Comparison of ENCODE assay signal across 8 cellular contexts in genomic region chr6:156175971-156176421, GRCh38.
A peak's percentile ranks its signal among the peaks of the same experiment; 100 is the strongest.
DNase-seq lines count a peak whose midpoint lies in the region; ATAC-seq, FAIRE-seq and TF ChIP-seq lines count a peak whose summit lies in the region.

No MANE protein-coding gene starts in this region.

- TF ChIP-seq POLR2A in uterus (IDR thresholded peaks at IDR 0.05) = no peak

- no peak for FAIRE-seq in keratinocyte (lab: Jason Lieb, UNC)

- H3K4me1 Mint-ChIP-seq in activated CD4-positive, alpha-beta T cell treated with anti-CD3 and anti-CD28 coated beads, Interleukin-2, amount 10 ng/mL, durations not matched to agents 24 days and 14 days = peaks cover 10% of the 10 kb centered on the region

- no peak overlapping the region for H3K4me3 Mint-ChIP-seq in activated CD4-positive, alpha-beta T cell treated with anti-CD3 and anti-CD28 coated beads, Interleukin-2, amount 10 ng/mL, durations not matched to agents 24 days and 14 days

- H3K4me2 ChIP-seq in keratinocyte (ENCODE audit: control insufficient read depth, extremely low read depth, insufficient read depth, low read depth, low read length) = no peak overlapping the region

- H3K27ac Mint-ChIP-seq in activated CD4-positive, alpha-beta T cell treated with anti-CD3 and anti-CD28 coated beads, Interleukin-2, amount 10 ng/mL, durations not matched to agents 24 days and 14 days = no peak overlapping the region

- TF ChIP-seq CTCF in keratinocyte (optimal IDR thresholded peaks at IDR 0.05 in 1 of 3, IDR thresholded peaks at IDR 0.05 in 1 of 3, conservative IDR thresholded peaks at IDR 0.05 in 1 of 3; ENCODE audit: extremely low read depth in 1 of 3, insufficient read depth in 2 of 3, low read length in 3 of 3) = peak; percentile 24 to 60 (median 46)
- no peak for TF ChIP-seq CTCF in uterus (IDR thresholded peaks at IDR 0.05)
- no peak for TF ChIP-seq CTCF in GM13977 (IDR thresholded peaks at IDR 0.05; ENCODE audit: extremely low read depth, insufficient read depth, missing control alignments)

- H3K27ac ChIP-seq in keratinocyte (ENCODE audit: control insufficient read depth, insufficient read depth, low read length) = no peak overlapping the region
- peak overlapping the region in 1 of 2 donors; percentile 26 for H3K27ac ChIP-seq in uterus

- ATAC-seq in GM21717 (IDR thresholded peaks at IDR 0.05; ENCODE audit: unreplicated experiment) = no peak

- in situ Hi-C loops in GM13977 (cut with MboI; ENCODE audit: low pct_unique_long_range_greater_than_20kb, low sequenced_read_pairs, unreplicated experiment) = no loop called here

- H3K27me3 Mint-ChIP-seq in activated CD4-positive, alpha-beta T cell treated with anti-CD3 and anti-CD28 coated beads, Interleukin-2, amount 10 ng/mL, durations not matched to agents 24 days and 14 days = no peaks in the 10 kb centered on the region

- H3K9ac ChIP-seq in keratinocyte (ENCODE audit: control insufficient read depth, extremely low read depth, insufficient read depth, low read length) = no peak overlapping the region

- H3K4me3 ChIP-seq in keratinocyte (ENCODE audit: control insufficient read depth in 2 of 3, extremely low read depth in 1 of 3, insufficient read depth in 2 of 3, low read depth in 1 of 3, low read length in 3 of 3) = no peak overlapping the region
- no peak overlapping the region for H3K4me3 ChIP-seq in uterus

- no peaks in the 10 kb centered on the region for H3K79me2 ChIP-seq in keratinocyte (ENCODE audit: control insufficient read depth, insufficient read depth, low read length)

- no peaks in the 10 kb centered on the region for H4K20me1 ChIP-seq in keratinocyte (ENCODE audit: control insufficient read depth, extremely low read depth, insufficient read depth, low read length)

- H2AFZ ChIP-seq in keratinocyte (ENCODE audit: control insufficient read depth, low read length) = no peak overlapping the region

- H3K9me3 ChIP-seq in keratinocyte (ENCODE audit: control insufficient read depth, low read depth, low read length) (no peaks in the 10 kb centered on the region), uterus (no peaks in the 10 kb centered on the region)

- DNase-seq in activated CD4-positive, alpha-beta T cell treated with anti-CD3 and anti-CD28 coated beads, Interleukin-2, amount 10 ng/mL, durations not matched to agents 24 days and 14 days = peak; percentile 46
- DNase-seq in activated CD4-positive, alpha-beta T cell treated with anti-CD3 and anti-CD28 coated beads, Interleukin-2, amount 50 U/mL, for 4 hours = no peak
- DNase-seq in UCSD-AML1 (lab: John Stamatoyannopoulos, UW; ENCODE audit: unreplicated experiment) = peak; percentile 36
- no peak for DNase-seq in keratinocyte (ENCODE audit: low read depth, low spot score)
- DNase-seq in uterus = peak; percentile 20 to 36
- no peak for DNase-seq in GM13977 (ENCODE audit: low spot score)
- no peak for DNase-seq in activated CD4-positive, alpha-beta T cell treated with anti-CD3 and anti-CD28 coated beads for 48 hours

- no peaks in the 10 kb centered on the region for H3K9me1 ChIP-seq in keratinocyte (ENCODE audit: control insufficient read depth, extremely low read depth, insufficient read depth, low read length)

- intact Hi-C loops in activated CD4-positive, alpha-beta T cell treated with anti-CD3 and anti-CD28 coated beads, Interleukin-2, amount 10 ng/mL, durations not matched to agents 24 days and 14 days (cut with micrococcal nuclease) = no loop called here
- intact Hi-C loops in uterus (cut with DNase I; ENCODE audit: low total_unique reads) = no loop called here

- dilution Hi-C loops in keratinocyte (cut with MboI; ENCODE audit: extremely low pct_ligation_motif_present, low sequenced_read_pairs) = no loop called here

- H3K36me3 Mint-ChIP-seq in activated CD4-positive, alpha-beta T cell treated with anti-CD3 and anti-CD28 coated beads, Interleukin-2, amount 10 ng/mL, durations not matched to agents 24 days and 14 days (ENCODE audit: low read depth) = no peaks in the 10 kb centered on the region

- peaks cover 19% of the 10 kb centered on the region for H3K9me3 Mint-ChIP-seq in activated CD4-positive, alpha-beta T cell treated with anti-CD3 and anti-CD28 coated beads, Interleukin-2, amount 10 ng/mL, durations not matched to agents 24 days and 14 days

- H3K36me3 ChIP-seq in keratinocyte (ENCODE audit: control insufficient read depth in 2 of 2, extremely low read depth in 1 of 2, insufficient read depth in 2 of 2, low read length in 2 of 2) (no peaks in the 10 kb centered on the region), uterus (no peaks in the 10 kb centered on the region)

- H3K4me1 ChIP-seq in keratinocyte (ENCODE audit: control insufficient read depth, extremely low read depth, insufficient read depth, low read length) (no peaks in the 10 kb centered on the region), uterus (no peaks in the 10 kb centered on the region)

- H3K27me3 ChIP-seq in keratinocyte (ENCODE audit: control insufficient read depth, extremely low read depth, insufficient read depth, low read length) (no peaks in the 10 kb centered on the region), uterus (no peaks in the 10 kb centered on the region)

Comparison
In these comparisons a context has a peak if more than half of its experiments do, and no peak if none do; other contexts are left out.
1. DNase-seq: peak in activated CD4-positive, alpha-beta T cell treated with anti-CD3 and anti-CD28 coated beads, Interleukin-2, amount 10 ng/mL, durations not matched to agents 24 days and 14 days (single experiment), UCSD-AML1 (single experiment) and uterus (2 of 2); none in activated CD4-positive, alpha-beta T cell treated with anti-CD3 and anti-CD28 coated beads, Interleukin-2, amount 50 U/mL, for 4 hours (0 of 2), keratinocyte (single experiment), GM13977 (single experiment) and activated CD4-positive, alpha-beta T cell treated with anti-CD3 and anti-CD28 coated beads for 48 hours (single experiment).
2. CTCF ChIP-seq: peak in keratinocyte (3 of 3); none in uterus (0 of 4) and GM13977 (single experiment).